In genomic region chr3:102206506-102207145, GRCh38 we compare ENCODE assay signal across 9 cellular contexts.
DNase-seq lines count a peak whose midpoint lies in the region; ATAC-seq and TF ChIP-seq lines count a peak whose summit lies in the region.
"Had no signal": no experiment of that assay in that cellular context is flagged by ENCODE, and none has a peak within 500 bp of the region (broad histone marks: within the 10 kb centered on the region; RNA-seq: fewer than 3 reads in every experiment).

No MANE protein-coding gene starts in this region.

- 27 to 41% (median 31%) methylated on average over 4 of the region's 4 CpGs for WGBS in ovary, 3 donors

- H3K4me3 ChIP-seq in AG09309 (ENCODE audit: control insufficient read depth, low read depth, low read length), result no peak overlapping the region
- H3K4me3 ChIP-seq in fibroblast of mammary gland (ENCODE audit: control insufficient read depth, low read depth, low read length), result no peak overlapping the region
- no peak overlapping the region for H3K4me3 ChIP-seq in ovary

- no peaks in the 10 kb centered on the region for H3K36me3 ChIP-seq in ovary

- H3K27me3 ChIP-seq in ovary, result no peaks in the 10 kb centered on the region

- TF ChIP-seq EP300 in ovary (IDR thresholded peaks at IDR 0.05), result no peak

- TF ChIP-seq CTCF in AG09309 (IDR thresholded peaks at IDR 0.05; ENCODE audit: control insufficient read depth, insufficient read depth, low read depth, low read length, missing control alignments) (no peak), fibroblast of mammary gland (conservative IDR thresholded peaks at IDR 0.05; ENCODE audit: control insufficient read depth, insufficient read depth, low read depth, low read length) (no peak), ovary (IDR thresholded peaks at IDR 0.05) (no peak)

- TF ChIP-seq POLR2A in ovary (IDR thresholded peaks at IDR 0.05), result no peak

- H3K27ac ChIP-seq in ovary, result no peak overlapping the region

- ATAC-seq in HG02981 (IDR thresholded peaks at IDR 0.05; ENCODE audit: unreplicated experiment), result no peak
- ATAC-seq: stimulated activated naive CD8-positive, alpha-beta T cell treated with anti-CD3 and anti-CD28 coated beads, Interleukin-15, amount 100 ng/mL, for 72 hours had no signal

- H3K9me3 ChIP-seq in ovary, result no peaks in the 10 kb centered on the region

- no peaks in the 10 kb centered on the region for H3K4me1 ChIP-seq in ovary (ENCODE audit: insufficient read depth)

- DNase-seq in AG09309 (ENCODE audit: low read depth), result peak; percentile 62
- peak; percentile 41 for DNase-seq in OCI-M1 (lab: John Stamatoyannopoulos, UW)
- DNase-seq in fibroblast of mammary gland (ENCODE audit: low read depth), result peak; percentile 91
- peak in 4 of 5 donors; percentile 23 to 61 (median 36) for DNase-seq in ovary
- DNase-seq in NCI-H82 (lab: John Stamatoyannopoulos, UW), result no peak
- DNase-seq in activated T-cell treated with anti-CD3 and anti-CD28 coated beads, Interleukin-2, amount 50 U/mL, for 1 hour, result no peak
- DNase-seq in epidermal melanocyte (ENCODE audit: insufficient read length, low spot score), result no peak
- DNase-seq: stimulated activated naive CD8-positive, alpha-beta T cell treated with anti-CD3 and anti-CD28 coated beads, Interleukin-15, amount 100 ng/mL, for 72 hours had no signal

- intact Hi-C loops in ovary (cut with DNase I), result no loop called here

Comparison
In these comparisons a context has a peak if more than half of its experiments do, and no peak if none do; other contexts are left out.
1. DNase-seq: peak in AG09309 (single experiment), OCI-M1 (single experiment), fibroblast of mammary gland (single experiment) and ovary (4 of 5); none in NCI-H82 (single experiment), activated T-cell treated with anti-CD3 and anti-CD28 coated beads, Interleukin-2, amount 50 U/mL, for 1 hour (single experiment) and epidermal melanocyte (single experiment).